Comparison of ENCODE assay signal across 17 cellular contexts in the genomic region with DNA sequence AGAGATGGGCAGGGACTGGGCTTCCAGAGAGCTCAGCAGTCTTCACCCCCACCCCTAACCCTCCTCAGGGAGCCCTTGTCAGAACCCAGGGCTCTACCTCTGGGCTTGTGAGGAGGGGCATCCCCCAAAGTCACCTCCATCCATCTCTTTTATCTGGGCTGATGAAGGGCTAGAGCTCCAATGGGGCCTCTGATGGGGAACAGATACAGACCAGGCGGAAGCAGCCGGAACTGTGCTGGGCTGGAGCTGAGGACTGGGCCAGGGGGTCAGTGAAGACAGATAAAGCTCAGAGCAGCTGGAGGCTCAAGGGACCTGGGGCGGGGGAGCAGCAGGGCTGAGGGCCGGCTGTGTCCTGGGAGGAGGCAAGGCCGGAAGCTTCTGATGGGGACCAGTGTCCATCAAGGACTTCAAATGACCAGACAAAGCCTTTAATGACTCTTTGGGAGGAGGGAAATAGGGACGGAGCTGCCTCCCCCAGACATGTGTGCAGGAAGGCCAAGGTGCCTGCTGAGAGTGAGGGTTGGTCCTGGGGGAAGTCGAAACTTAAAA. TPM values are rescaled to one million over a fixed set of nuclear protein-coding genes. Genes with fewer than 3 reads are reported as not detected.
"Had no signal": no experiment of that assay in that cellular context is flagged by ENCODE, and none has a peak within 500 bp of the region (broad histone marks: within the 10 kb centered on the region; RNA-seq: fewer than 3 reads in every experiment).

No MANE protein-coding gene starts in this region.

- H3K4me3 Mint-ChIP-seq: activated CD8-positive, alpha-beta memory T cell treated with anti-CD3 and anti-CD28 coated beads, Interleukin-2, amount 10 ng/mL, durations not matched to agents 7 days and 5 days; activated naive CD8-positive, alpha-beta T cell treated with anti-CD3 and anti-CD28 coated beads for 36 hours; activated T-cell treated with anti-CD3 and anti-CD28 coated beads, Interleukin-2, amount 50 U/mL, for 4 hours; endodermal cell; neural crest cell; T-helper 1 cell treated with Interleukin-12 subunit alpha and Interleukin-12 subunit beta and Interleukin-4 antibody, amounts not matched to agents 30 μg/mL and 1 μg/mL, for 36 hours had no signal

- H3K36me3 Mint-ChIP-seq: activated CD8-positive, alpha-beta memory T cell treated with anti-CD3 and anti-CD28 coated beads, Interleukin-2, amount 10 ng/mL, durations not matched to agents 7 days and 5 days; activated naive CD8-positive, alpha-beta T cell treated with anti-CD3 and anti-CD28 coated beads for 36 hours had no signal

- H3K9me3 Mint-ChIP-seq: activated naive CD8-positive, alpha-beta T cell treated with anti-CD3 and anti-CD28 coated beads for 36 hours; activated T-cell treated with anti-CD3 and anti-CD28 coated beads, Interleukin-2, amount 50 U/mL, for 4 hours; endodermal cell; neural crest cell; T-helper 1 cell treated with Interleukin-12 subunit alpha and Interleukin-12 subunit beta and Interleukin-4 antibody, amounts not matched to agents 30 μg/mL and 1 μg/mL, for 36 hours had no signal

- DNase-seq: activated CD4-positive, alpha-beta T cell treated with anti-CD3 and anti-CD28 coated beads for 1 hour; activated CD8-positive, alpha-beta memory T cell treated with anti-CD3 and anti-CD28 coated beads, Interleukin-2, amount 10 ng/mL, durations not matched to agents 7 days and 5 days; activated effector memory CD4-positive, alpha-beta T cell treated with anti-CD3 and anti-CD28 coated beads, Interleukin-2, amount 50 U/mL, for 16 hours; activated naive CD8-positive, alpha-beta T cell treated with anti-CD3 and anti-CD28 coated beads for 36 hours; activated T-cell treated with anti-CD3 and anti-CD28 coated beads, Interleukin-2, amount 50 U/mL, for 4 hours; brain microvascular endothelial cell; cerebellar nuclear complex; endodermal cell; hippocampal formation; kidney glomerular epithelial cell; mammary epithelial cell; retina had no signal

- ATAC-seq: activated CD8-positive, alpha-beta memory T cell treated with anti-CD3 and anti-CD28 coated beads, Interleukin-2, amount 10 ng/mL, durations not matched to agents 7 days and 5 days had no signal

- H3K27ac Mint-ChIP-seq: activated CD8-positive, alpha-beta memory T cell treated with anti-CD3 and anti-CD28 coated beads, Interleukin-2, amount 10 ng/mL, durations not matched to agents 7 days and 5 days; activated naive CD8-positive, alpha-beta T cell treated with anti-CD3 and anti-CD28 coated beads for 36 hours; endodermal cell; T-helper 1 cell treated with Interleukin-12 subunit alpha and Interleukin-12 subunit beta and Interleukin-4 antibody, amounts not matched to agents 30 μg/mL and 1 μg/mL, for 36 hours had no signal

RNA-seq across cellular contexts. Expression of a gene that starts 59.1 kb away (rescaled TPM):
- total RNA-seq: activated CD8-positive, alpha-beta memory T cell treated with anti-CD3 and anti-CD28 coated beads, Interleukin-2, amount 10 ng/mL, durations not matched to agents 7 days and 5 days; activated naive CD8-positive, alpha-beta T cell treated with anti-CD3 and anti-CD28 coated beads for 36 hours; activated T-cell treated with anti-CD3 and anti-CD28 coated beads, Interleukin-2, amount 50 U/mL, for 4 hours; dermis microvascular lymphatic vessel endothelial cell; endodermal cell; mammary epithelial cell; mucosa of gallbladder; skeletal muscle tissue had no signal
